1 cellular context compared by ENCODE assay signal in the genomic region with DNA sequence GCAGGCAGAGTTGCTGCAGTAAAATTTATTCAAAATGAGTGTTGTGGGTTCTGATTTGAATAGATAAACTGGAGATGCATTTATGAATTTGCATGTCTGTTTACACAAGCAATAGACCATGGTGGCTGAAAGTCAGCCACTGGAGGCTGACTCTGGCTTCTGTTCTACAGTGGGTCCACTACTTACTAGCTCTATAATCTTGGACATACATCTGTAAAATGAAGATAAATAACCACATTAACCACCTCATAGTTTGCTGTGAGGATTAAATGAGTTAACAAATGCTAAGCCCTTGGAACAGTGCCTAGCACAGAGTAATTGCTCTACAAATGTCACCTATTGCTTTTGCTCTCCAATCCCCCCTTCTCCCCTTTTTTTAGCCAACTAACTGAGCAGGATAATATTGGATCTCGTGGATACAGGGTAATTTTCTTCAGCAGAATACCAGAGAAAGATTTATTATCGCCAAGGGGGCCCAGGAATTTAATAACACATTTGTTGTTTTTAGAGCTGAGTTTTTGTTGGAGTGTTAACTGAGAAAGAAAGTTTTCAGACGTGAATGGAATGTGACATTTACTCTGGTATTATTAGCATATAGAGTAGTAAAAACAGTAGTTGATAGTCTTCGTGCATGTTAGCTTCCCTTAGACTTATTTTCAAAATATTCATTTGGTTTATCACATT.
TF ChIP-seq lines count a peak whose summit lies in the region.

No MANE protein-coding gene starts in this region.

TF ChIP-seq in HCT116, 20 proteins besides CTCF, POLR2A, EP300 and RAD21 (continued from another document):
- TF ChIP-seq, protein P1, sequence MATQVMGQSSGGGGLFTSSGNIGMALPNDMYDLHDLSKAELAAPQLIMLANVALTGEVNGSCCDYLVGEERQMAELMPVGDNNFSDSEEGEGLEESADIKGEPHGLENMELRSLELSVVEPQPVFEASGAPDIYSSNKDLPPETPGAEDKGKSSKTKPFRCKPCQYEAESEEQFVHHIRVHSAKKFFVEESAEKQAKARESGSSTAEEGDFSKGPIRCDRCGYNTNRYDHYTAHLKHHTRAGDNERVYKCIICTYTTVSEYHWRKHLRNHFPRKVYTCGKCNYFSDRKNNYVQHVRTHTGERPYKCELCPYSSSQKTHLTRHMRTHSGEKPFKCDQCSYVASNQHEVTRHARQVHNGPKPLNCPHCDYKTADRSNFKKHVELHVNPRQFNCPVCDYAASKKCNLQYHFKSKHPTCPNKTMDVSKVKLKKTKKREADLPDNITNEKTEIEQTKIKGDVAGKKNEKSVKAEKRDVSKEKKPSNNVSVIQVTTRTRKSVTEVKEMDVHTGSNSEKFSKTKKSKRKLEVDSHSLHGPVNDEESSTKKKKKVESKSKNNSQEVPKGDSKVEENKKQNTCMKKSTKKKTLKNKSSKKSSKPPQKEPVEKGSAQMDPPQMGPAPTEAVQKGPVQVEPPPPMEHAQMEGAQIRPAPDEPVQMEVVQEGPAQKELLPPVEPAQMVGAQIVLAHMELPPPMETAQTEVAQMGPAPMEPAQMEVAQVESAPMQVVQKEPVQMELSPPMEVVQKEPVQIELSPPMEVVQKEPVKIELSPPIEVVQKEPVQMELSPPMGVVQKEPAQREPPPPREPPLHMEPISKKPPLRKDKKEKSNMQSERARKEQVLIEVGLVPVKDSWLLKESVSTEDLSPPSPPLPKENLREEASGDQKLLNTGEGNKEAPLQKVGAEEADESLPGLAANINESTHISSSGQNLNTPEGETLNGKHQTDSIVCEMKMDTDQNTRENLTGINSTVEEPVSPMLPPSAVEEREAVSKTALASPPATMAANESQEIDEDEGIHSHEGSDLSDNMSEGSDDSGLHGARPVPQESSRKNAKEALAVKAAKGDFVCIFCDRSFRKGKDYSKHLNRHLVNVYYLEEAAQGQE (IDR thresholded peaks at IDR 0.05; ENCODE audit: low read depth), result no peak
- no peak for TF ChIP-seq ELF1 (IDR thresholded peaks at IDR 0.05; ENCODE audit: borderline replicate concordance, low read depth)
- no peak for TF ChIP-seq SRF (IDR thresholded peaks at IDR 0.05; ENCODE audit: low read depth)
- TF ChIP-seq CBX3 (IDR thresholded peaks at IDR 0.05; ENCODE audit: low read depth), result no peak
